ENCODE assay signal across 8 cellular contexts in genomic region chr12:46585854-46586621, GRCh38.
DNase-seq lines count a peak whose midpoint lies in the region; ATAC-seq and TF ChIP-seq lines count a peak whose summit lies in the region.

No MANE protein-coding gene starts in this region.

- H3K36me3 ChIP-seq in Caco-2 (ENCODE audit: control insufficient read depth, insufficient read depth, low read length) (no peaks in the 10 kb centered on the region), iPS-18a (ENCODE audit: control insufficient read depth, low read depth, low read length) (no peaks in the 10 kb centered on the region)

- H3K27ac ChIP-seq in iPS-18a (ENCODE audit: low read length), result no peak overlapping the region

- no peak overlapping the region for H3K4me3 ChIP-seq in Caco-2 (ENCODE audit: low read depth, low read length)
- H3K4me3 ChIP-seq in NB4 (ENCODE audit: low read depth, low read length), result no peak overlapping the region
- H3K4me3 ChIP-seq in iPS-18a (ENCODE audit: low read length), result peak overlapping the region; percentile 17

- no peak overlapping the region for H3K27ac Mint-ChIP-seq in Caco-2 (ENCODE audit: unreplicated experiment)
- peak overlapping the region; percentile 59 for H3K27ac Mint-ChIP-seq in activated CD4-positive, alpha-beta memory T cell treated with anti-CD3 and anti-CD28 coated beads, Interleukin-2, amount 10 ng/mL, durations not matched to agents 7 days and 5 days

- no peaks in the 10 kb centered on the region for H3K36me3 Mint-ChIP-seq in Caco-2 (ENCODE audit: insufficient read depth, unreplicated experiment)
- H3K36me3 Mint-ChIP-seq in activated CD4-positive, alpha-beta memory T cell treated with anti-CD3 and anti-CD28 coated beads, Interleukin-2, amount 10 ng/mL, durations not matched to agents 7 days and 5 days (ENCODE audit: low read depth), result peaks cover 45% of the 10 kb centered on the region

- H3K9ac ChIP-seq in iPS-18a (ENCODE audit: low read length), result peak overlapping the region; percentile 22

- CTCF ChIA-PET in Caco-2 (lab: Charles Lee), result interaction anchor here (0.6 kb wide), 1 partner anchor 44 kb away, joined by 3 read pairs; no protein-coding TSS in a partner anchor
- CTCF ChIA-PET in activated CD4-positive, alpha-beta memory T cell treated with anti-CD3 and anti-CD28 coated beads, Interleukin-2, amount 10 ng/mL, durations not matched to agents 7 days and 5 days (lab: Charles Lee), result interaction anchor here (1.2 to 1.3 kb wide), 2 partner anchors 23 to 76 kb away, joined by 3 to 4 read pairs; no protein-coding TSS in a partner anchor

- H3K4me1 ChIP-seq in Caco-2 (peaks cover 13% of the 10 kb centered on the region), iPS-18a (ENCODE audit: control insufficient read depth, low read depth, low read length) (peaks cover 7% of the 10 kb centered on the region)

- H3K27me3 Mint-ChIP-seq in Caco-2 (ENCODE audit: insufficient read depth, unreplicated experiment), result no peaks in the 10 kb centered on the region
- no peaks in the 10 kb centered on the region for H3K27me3 Mint-ChIP-seq in activated CD4-positive, alpha-beta memory T cell treated with anti-CD3 and anti-CD28 coated beads, Interleukin-2, amount 10 ng/mL, durations not matched to agents 7 days and 5 days

- BruUV-seq in Caco-2 (replicated peaks; lab: Mats Ljungman, UMichigan), result no TSS peak

- no peak overlapping the region for H3K4me3 Mint-ChIP-seq in Caco-2 (ENCODE audit: unreplicated experiment)
- peak overlapping the region; percentile 28 for H3K4me3 Mint-ChIP-seq in activated CD4-positive, alpha-beta memory T cell treated with anti-CD3 and anti-CD28 coated beads, Interleukin-2, amount 10 ng/mL, durations not matched to agents 7 days and 5 days

- POLR2A ChIA-PET in Caco-2 (lab: Charles Lee), result no interaction called here
- POLR2A ChIA-PET in activated CD4-positive, alpha-beta memory T cell treated with anti-CD3 and anti-CD28 coated beads, Interleukin-2, amount 10 ng/mL, durations not matched to agents 7 days and 5 days (lab: Charles Lee), result interaction anchor here (0.9 to 2.0 kb wide), 5 partner anchors 23 to 214 kb away, joined by 3 to 7 read pairs (median 4); partner anchors contain the start of gene SLC38A2

- DNase-seq in Caco-2 (peak; percentile 73 to 84), NB4 (ENCODE audit: low read depth) (peak; percentile 47), inferior parietal cortex (ENCODE audit: extremely low spot score) (no peak)
- peak; percentile 76 for DNase-seq in activated CD4-positive, alpha-beta memory T cell treated with anti-CD3 and anti-CD28 coated beads, Interleukin-2, amount 10 ng/mL, durations not matched to agents 7 days and 5 days

- intact Hi-C loops in Caco-2 (cut with micrococcal nuclease; ENCODE audit: unreplicated experiment), result loop anchor here (5.0 kb wide), 1 partner anchor 324 kb away; no protein-coding TSS in a partner anchor

- peaks cover 14% of the 10 kb centered on the region for H3K4me1 Mint-ChIP-seq in Caco-2 (ENCODE audit: low read depth, unreplicated experiment)
- H3K4me1 Mint-ChIP-seq in activated CD4-positive, alpha-beta memory T cell treated with anti-CD3 and anti-CD28 coated beads, Interleukin-2, amount 10 ng/mL, durations not matched to agents 7 days and 5 days, result peaks cover 49% of the 10 kb centered on the region

- peaks cover 6% of the 10 kb centered on the region; the same call in 1 of the 2 replicates for H3K9me3 ChIP-seq in Caco-2
- no peaks in the 10 kb centered on the region for H3K9me3 ChIP-seq in iPS-18a (ENCODE audit: control insufficient read depth, low read depth, low read length)

- TF ChIP-seq CTCF in Caco-2 (IDR thresholded peaks at IDR 0.05; ENCODE audit: insufficient read depth in 1 of 2, low read depth in 1 of 2, low read length in 1 of 2, severe bottlenecking in 1 of 2, unreplicated experiment in 1 of 2), result no peak
- TF ChIP-seq CTCF in NB4 (IDR thresholded peaks at IDR 0.05; ENCODE audit: low read depth, low read length), result no peak

- H3K27me3 ChIP-seq in Caco-2 (replicated peaks; ENCODE audit: control insufficient read depth, insufficient read depth, low read length), result no peaks in the 10 kb centered on the region
- H3K27me3 ChIP-seq in iPS-18a (ENCODE audit: control insufficient read depth, insufficient read depth, low read length), result no peaks in the 10 kb centered on the region

- H3K9me3 Mint-ChIP-seq in Caco-2 (ENCODE audit: unreplicated experiment), result peaks cover 20% of the 10 kb centered on the region
- peaks cover 32% of the 10 kb centered on the region for H3K9me3 Mint-ChIP-seq in activated CD4-positive, alpha-beta memory T cell treated with anti-CD3 and anti-CD28 coated beads, Interleukin-2, amount 10 ng/mL, durations not matched to agents 7 days and 5 days

- no peak for TF ChIP-seq POLR2A in NB4 (IDR thresholded peaks at IDR 0.05; ENCODE audit: extremely low read depth, insufficient read length)

- ATAC-seq in HG03432 (IDR thresholded peaks at IDR 0.05; ENCODE audit: unreplicated experiment), result no peak
- ATAC-seq in HG02759 (IDR thresholded peaks at IDR 0.05; ENCODE audit: unreplicated experiment), result no peak
- no peak for ATAC-seq in HG03039 (IDR thresholded peaks at IDR 0.05; ENCODE audit: unreplicated experiment)
